ENCODE assay signal across 4 cellular contexts in genomic region chr16:62277942-62278341, GRCh38.
TF ChIP-seq lines count a peak whose summit lies in the region.

No MANE protein-coding gene starts in this region.

TF ChIP-seq in HepG2, 621 proteins besides CTCF, POLR2A, EP300 and RAD21 (continues in another document):
- TF ChIP-seq MZF1 (CRISPR knock-in tag; IDR thresholded peaks at IDR 0.05; ENCODE audit: borderline replicate concordance) (no peak), NFAT5 (CRISPR knock-in tag; IDR thresholded peaks at IDR 0.05) (no peak), ZNF557 (CRISPR knock-in tag; IDR thresholded peaks at IDR 0.05) (no peak), MAFK (conservative IDR thresholded peaks at IDR 0.05 in 1 of 2, IDR thresholded peaks at IDR 0.05 in 1 of 2; ENCODE audit: low read length in 2 of 2) (peak; percentile 58 to 80), SIN3A (IDR thresholded peaks at IDR 0.05; ENCODE audit: borderline replicate concordance, low read depth, low read length) (no peak), KLF13 (CRISPR knock-in tag; IDR thresholded peaks at IDR 0.05) (no peak), ZNF24 (IDR thresholded peaks at IDR 0.05) (no peak), ZSCAN29 (CRISPR knock-in tag; conservative IDR thresholded peaks at IDR 0.05) (no peak), SMAD3 (CRISPR knock-in tag; IDR thresholded peaks at IDR 0.05) (no peak), MAFF (IDR thresholded peaks at IDR 0.05; ENCODE audit: low read depth, low read length) (peak; percentile 66; the same call in 1 of the 2 replicates), MLLT10 (CRISPR knock-in tag; IDR thresholded peaks at IDR 0.05) (no peak), SNRNP70 (IDR thresholded peaks at IDR 0.05; ENCODE audit: low read depth, low read length) (no peak)

TF ChIP-seq in A549, 52 proteins besides CTCF, POLR2A, EP300 and RAD21:
- TF ChIP-seq MAFK (IDR thresholded peaks at IDR 0.05; ENCODE audit: partially characterized antibody) (peak; percentile 51), TP53 (CRISPR knock-in tag; IDR thresholded peaks at IDR 0.05) (no peak)

TF ChIP-seq in IMR-90, 13 proteins besides CTCF, POLR2A, EP300 and RAD21:
- TF ChIP-seq MAZ (IDR thresholded peaks at IDR 0.05; ENCODE audit: borderline replicate concordance, low read depth, low read length) (no peak), MAFK (IDR thresholded peaks at IDR 0.05; ENCODE audit: low read depth, low read length) (peak; percentile 44; the same call in 1 of the 2 replicates)

TF ChIP-seq in K562, 482 proteins besides CTCF, POLR2A, EP300 and RAD21:
- TF ChIP-seq NR2C1 (IDR thresholded peaks at IDR 0.05) (no peak), NR2C1 (tag; IDR thresholded peaks at IDR 0.05) (no peak), ETS2 (tag; IDR thresholded peaks at IDR 0.05; ENCODE audit: borderline replicate concordance, poor library complexity, severe bottlenecking) (no peak), MAFF (IDR thresholded peaks at IDR 0.05; ENCODE audit: low read length) (0 out of 2 replicates have a peak, but pooled peaks have one; percentile 6), ZNF316 (IDR thresholded peaks at IDR 0.05) (peak; percentile 50; the same call in 1 of the 2 replicates)
